Comparison of ENCODE assay signal across 28 cellular contexts in the genomic region with DNA sequence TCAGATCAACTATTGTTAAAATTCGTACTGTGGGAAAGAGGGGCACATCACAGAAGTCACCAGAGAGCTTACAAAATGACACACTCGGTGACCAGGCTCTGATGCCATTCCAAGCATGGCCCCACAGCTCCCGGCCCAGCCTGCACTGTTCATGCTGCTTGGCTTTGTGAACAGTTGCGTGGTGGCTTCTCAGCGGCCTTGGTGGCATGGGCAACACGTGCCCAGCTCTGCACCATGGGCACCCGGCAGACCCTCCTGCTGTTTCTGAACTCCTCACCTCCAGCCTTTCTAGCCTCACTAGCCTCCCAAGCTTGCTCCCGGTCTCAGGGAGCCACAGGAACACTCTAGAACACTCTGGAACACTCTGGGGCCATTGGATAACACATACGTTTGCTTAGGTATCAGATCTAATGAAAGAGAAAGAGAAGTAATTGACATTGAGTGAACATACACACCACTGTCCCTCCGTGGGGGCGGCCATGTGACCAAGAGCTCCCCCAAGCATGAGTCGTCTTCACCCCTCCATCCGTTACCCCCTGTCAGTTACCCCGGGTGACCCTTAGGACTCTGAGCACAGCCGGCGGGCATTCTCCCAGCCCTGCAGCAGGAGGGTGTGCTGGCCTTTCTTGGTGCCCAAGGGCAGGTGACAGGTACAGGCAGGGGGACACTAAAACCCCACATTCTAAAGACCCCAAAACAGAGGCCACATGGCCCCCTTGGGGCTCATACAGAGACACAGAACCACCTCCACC. TPM values are rescaled to one million over a fixed set of nuclear protein-coding genes. Genes with fewer than 3 reads are reported as not detected.
DNase-seq lines count a peak whose midpoint lies in the region; ATAC-seq, FAIRE-seq and TF ChIP-seq lines count a peak whose summit lies in the region.
"Had no signal": no experiment of that assay in that cellular context is flagged by ENCODE, and none has a peak within 500 bp of the region (broad histone marks: within the 10 kb centered on the region; RNA-seq: fewer than 3 reads in every experiment).

No MANE protein-coding gene starts in this region.

- intact Hi-C loops in kidney (cut with DNase I) (no loop called here), spleen (cut with DNase I; ENCODE audit: low total_unique reads) (no loop called here)

- H2BK12ac ChIP-seq in neuronal stem cell (ENCODE audit: low read length) = peak overlapping the region; percentile 28

- peak overlapping the region; percentile 15 for H2BK5ac ChIP-seq in neuronal stem cell (ENCODE audit: low read length)

- no peak overlapping the region for H3K14ac ChIP-seq in neuronal stem cell (ENCODE audit: low read length)

- no peak for ATAC-seq in GM19467 (IDR thresholded peaks at IDR 0.05; ENCODE audit: unreplicated experiment)
- ATAC-seq: GM12878 had no signal

- H2AK5ac ChIP-seq in neuronal stem cell (ENCODE audit: low read depth, low read length) = peak overlapping the region; percentile 67

- in situ Hi-C loops in HAP-1 (cut with MboI; ENCODE audit: low sequenced_read_pairs) = no loop called here

- peaks cover 0 to 23% (median 0%) of the 10 kb centered on the region in 3 experiments for H3K27me3 ChIP-seq in neuronal stem cell (ENCODE audit: control insufficient read depth in 3 of 3, insufficient read depth in 3 of 3, low read depth in 1 of 3, low read length in 3 of 3)
- peaks cover 0 to 26% (median 0%) of the 10 kb centered on the region in 7 donors for H3K27me3 ChIP-seq in spleen (replicated peaks in 1 of 7)
- H3K27me3 ChIP-seq in HAP-1 (ENCODE audit: low read depth) = peaks cover 30% of the 10 kb centered on the region; the same call in 1 of the 2 replicates
- H3K27me3 ChIP-seq: BE2C, BLaER1 had no signal

- no peak overlapping the region for H3K27ac ChIP-seq in kidney (ENCODE audit: low read depth in 2 of 2, low read length in 2 of 2)
- no peak overlapping the region for H3K27ac ChIP-seq in neuronal stem cell (replicated peaks; ENCODE audit: low read length)
- H3K27ac ChIP-seq in spleen = no peak overlapping the region
- H3K27ac ChIP-seq: BLaER1 had no signal

- FAIRE-seq in kidney (lab: Jason Lieb, UNC) = no peak
- FAIRE-seq: A204.1, GM12878, GM12892, GM18507 had no signal

- no peak overlapping the region for H3K9ac ChIP-seq in kidney (ENCODE audit: low read length in 2 of 2)
- H3K9ac ChIP-seq in neuronal stem cell (ENCODE audit: low read depth, low read length, poor library complexity) = no peak overlapping the region
- H3K9ac ChIP-seq: BLaER1 had no signal

- DNase-seq in kidney = peak; percentile 65
- DNase-seq in neuronal stem cell (ENCODE audit: low spot score) = no peak
- peak; percentile 59 for DNase-seq in spleen
- DNase-seq in activated CD4-positive, alpha-beta T cell treated with anti-CD3 and anti-CD28 coated beads for 1 hour = no peak
- DNase-seq in HAP-1 (ENCODE audit: low spot score in 2 of 2) = no peak
- DNase-seq: 8988T; ACHN; BE2C; C1 segment of cervical spinal cord; CD4-positive, alpha-beta memory T cell; CD4-positive, CD25-positive, alpha-beta regulatory T cell; CD8-positive, alpha-beta memory T cell; COR-L47; DMS 273 treated with DMSO at 0.1 percent for 48 hours; DMS153; DMS53; DMS79; DND-41; EL; GDM1 had no signal

- no peak overlapping the region for H2AFZ ChIP-seq in neuronal stem cell (ENCODE audit: low read length)

- peaks cover 3% of the 10 kb centered on the region for H3K79me1 ChIP-seq in neuronal stem cell (ENCODE audit: low read depth, low read length)

- no peak overlapping the region for H3K4ac ChIP-seq in neuronal stem cell (ENCODE audit: low read length)

- H4K8ac ChIP-seq in neuronal stem cell (ENCODE audit: low read depth, low read length) = no peak overlapping the region

- H3K4me1 ChIP-seq in kidney (ENCODE audit: control insufficient read depth in 1 of 2, insufficient read depth in 1 of 2, low read depth in 1 of 2, low read length in 2 of 2) (no peaks in the 10 kb centered on the region), neuronal stem cell (ENCODE audit: control insufficient read depth in 2 of 2, insufficient read depth in 1 of 2, low read depth in 1 of 2, low read length in 2 of 2) (peaks cover 0 to 8% of the 10 kb centered on the region in 2 donors), spleen (no peaks in the 10 kb centered on the region), HAP-1 (no peaks in the 10 kb centered on the region)

- H4K91ac ChIP-seq in neuronal stem cell (ENCODE audit: low read depth, low read length, poor library complexity) = no peak overlapping the region

- no peak for TF ChIP-seq POLR2A in spleen (IDR thresholded peaks at IDR 0.05)

- H2BK15ac ChIP-seq in neuronal stem cell (ENCODE audit: low read length) = peak overlapping the region; percentile 14

- peak overlapping the region; percentile 42 for H3K18ac ChIP-seq in neuronal stem cell (ENCODE audit: low read length)

- TF ChIP-seq CTCF in kidney (IDR thresholded peaks at IDR 0.05; ENCODE audit: borderline replicate concordance, extremely low read depth, insufficient read depth) (no peak), spleen (IDR thresholded peaks at IDR 0.05 in 8 of 11, conservative IDR thresholded peaks at IDR 0.05 in 3 of 11) (no peak)

- H3K36me3 ChIP-seq in kidney (ENCODE audit: control insufficient read depth in 1 of 2, insufficient read depth in 2 of 2, low read length in 2 of 2) (no peaks in the 10 kb centered on the region), neuronal stem cell (replicated peaks in 1 of 2; ENCODE audit: control insufficient read depth in 2 of 2, insufficient read depth in 2 of 2, low read length in 2 of 2) (no peaks in the 10 kb centered on the region), spleen (no peaks in the 10 kb centered on the region), HAP-1 (replicated peaks) (no peaks in the 10 kb centered on the region)
- H3K36me3 ChIP-seq: BE2C, BLaER1 had no signal

- no CpG with 5 or more reads among the region's 16 CpGs for WGBS in neuronal stem cell (ENCODE audit: extremely low coverage in 2 of 2, insufficient read length in 2 of 2, insufficient replicate concordance in 1 of 2), 2 donors
- WGBS in spleen, 5 donors = 76 to 90% (median 84%) methylated on average over 16 of the region's 16 CpGs

- H3K4me3 ChIP-seq in kidney (ENCODE audit: low read length in 2 of 2) (no peak overlapping the region), neuronal stem cell (ENCODE audit: low read length in 2 of 2) (no peak overlapping the region), spleen (no peak overlapping the region), HAP-1 (no peak overlapping the region)
- H3K4me3 ChIP-seq: BLaER1, GM12878 had no signal

- H3K4me2 ChIP-seq in neuronal stem cell (ENCODE audit: insufficient read depth, low read length, poor library complexity, severe bottlenecking) = no peak overlapping the region
- H3K4me2 ChIP-seq: BLaER1 had no signal

- H3K9me3 ChIP-seq in kidney (ENCODE audit: control insufficient read depth in 1 of 2, low read length in 2 of 2) = no peaks in the 10 kb centered on the region
- peaks cover 0 to 4% of the 10 kb centered on the region in 2 donors for H3K9me3 ChIP-seq in neuronal stem cell (replicated peaks in 1 of 2; ENCODE audit: control insufficient read depth in 2 of 2, insufficient read depth in 1 of 2, low read depth in 1 of 2, low read length in 2 of 2)
- H3K9me3 ChIP-seq in spleen = no peaks in the 10 kb centered on the region
- H3K9me3 ChIP-seq in HAP-1 = no peaks in the 10 kb centered on the region
- H3K9me3 ChIP-seq: BE2C, BLaER1 had no signal

- no peak overlapping the region for H2BK120ac ChIP-seq in neuronal stem cell (ENCODE audit: low read depth, low read length)

- no peak overlapping the region for H3K23ac ChIP-seq in neuronal stem cell (ENCODE audit: low read depth, low read length, poor library complexity)

RNA-seq across cellular contexts. Expression of a gene that starts 27.9 kb away (rescaled TPM):
- total RNA-seq in kidney = 51.7 TPM
- polyA plus RNA-seq in kidney (ENCODE audit: insufficient read depth, low read depth, low replicate concordance) = 2.8 TPM
- 6.0 TPM for polyA plus RNA-seq in neuronal stem cell (2013, experiment 1 of 2)
- polyA plus RNA-seq in neuronal stem cell (2013, experiment 2 of 2) = 6.5 TPM
- 1 to 10 TPM in 4 of 7 donors, under 1 TPM in 3; 0.77 to 5.2 (median 2.3) TPM for total RNA-seq in spleen
- polyA plus RNA-seq in spleen = under 1 TPM; 0.05 to 0.64 (median 0.13) TPM
- total RNA-seq: CD4-positive, CD25-positive, alpha-beta regulatory T cell; CD8-positive, alpha-beta memory T cell had no signal
- polyA plus RNA-seq: AG04450; CD14-positive monocyte; CD4-positive, alpha-beta memory T cell; CD4-positive, CD25-positive, alpha-beta regulatory T cell; CD8-positive, alpha-beta memory T cell had no signal

Comparison
In these comparisons a context has a peak if more than half of its experiments do, and no peak if none do; other contexts are left out.
1. DNase-seq: peak in kidney (single experiment) and spleen (single experiment); none in neuronal stem cell (single experiment), activated CD4-positive, alpha-beta T cell treated with anti-CD3 and anti-CD28 coated beads for 1 hour (single experiment) and HAP-1 (0 of 2).